8 cellular contexts compared by ENCODE assay signal in genomic region chr9:109972026-109973005, GRCh38.
A peak's percentile ranks its signal among the peaks of the same experiment; 100 is the strongest.
DNase-seq lines count a peak whose midpoint lies in the region; ATAC-seq and TF ChIP-seq lines count a peak whose summit lies in the region.
"Had no signal": no experiment of that assay in that cellular context is flagged by ENCODE, and none has a peak within 500 bp of the region (broad histone marks: within the 10 kb centered on the region; RNA-seq: fewer than 3 reads in every experiment).

No MANE protein-coding gene starts in this region.

- ATAC-seq in GM19025 (IDR thresholded peaks at IDR 0.05; ENCODE audit: low read depth, unreplicated experiment) (peak; percentile 39), HG02763 (IDR thresholded peaks at IDR 0.05; ENCODE audit: unreplicated experiment) (peak; percentile 42), memory B cell (ENCODE audit: low read depth) (peak; percentile 54)
- ATAC-seq: gastrocnemius medialis had no signal

- no peaks in the 10 kb centered on the region for H3K27me3 Mint-ChIP-seq in memory B cell

- H3K36me3 ChIP-seq in OCI-LY1 (ENCODE audit: insufficient read depth, low read length): no peaks in the 10 kb centered on the region
- H3K36me3 ChIP-seq: gastrocnemius medialis had no signal

- no peaks in the 10 kb centered on the region for H4K20me1 ChIP-seq in OCI-LY1 (ENCODE audit: insufficient read depth, low read length)

- no peak overlapping the region for H2AFZ ChIP-seq in OCI-LY1 (ENCODE audit: low read length)

- peak overlapping the region; percentile 96 for H3K27ac Mint-ChIP-seq in memory B cell

- no peak overlapping the region for H3K4me3 ChIP-seq in OCI-LY1 (ENCODE audit: low read depth, low read length, poor library complexity, severe bottlenecking)
- H3K4me3 ChIP-seq: gastrocnemius medialis had no signal

- peaks cover 68% of the 10 kb centered on the region for H3K4me1 Mint-ChIP-seq in memory B cell

- peak overlapping the region; percentile 17 for H3K9ac ChIP-seq in OCI-LY1 (ENCODE audit: low read length)

- H3K27ac ChIP-seq in OCI-LY1 (ENCODE audit: low read depth, low read length, poor library complexity, severe bottlenecking): peak overlapping the region; percentile 96
- H3K27ac ChIP-seq: gastrocnemius medialis had no signal

- H3F3A ChIP-seq in OCI-LY1 (ENCODE audit: insufficient read depth, low read length): peaks cover 8% of the 10 kb centered on the region; the same call in 1 of the 2 replicates

- H3K27me3 ChIP-seq in OCI-LY1 (ENCODE audit: insufficient read depth, low read length): no peaks in the 10 kb centered on the region
- H3K27me3 ChIP-seq: gastrocnemius medialis had no signal

- no peaks in the 10 kb centered on the region for H3K79me2 ChIP-seq in OCI-LY1 (ENCODE audit: insufficient read depth, low read length)

- H3K9me2 ChIP-seq in OCI-LY1 (ENCODE audit: low read depth, low read length): no peaks in the 10 kb centered on the region

- H3K36me3 Mint-ChIP-seq in memory B cell: peaks cover 5% of the 10 kb centered on the region

- H3K9me3 ChIP-seq in OCI-LY1 (ENCODE audit: low read length): no peaks in the 10 kb centered on the region
- H3K9me3 ChIP-seq: gastrocnemius medialis had no signal

- H3K4me3 Mint-ChIP-seq in memory B cell: peak overlapping the region; percentile 33

- DNase-seq in memory B cell (ENCODE audit: low spot score in 2 of 2) (peak; percentile 38 to 45), occipital lobe (lab: John Stamatoyannopoulos, UW) (no peak), retina (no peak), NCI-H1417 treated with DMSO at 0.1 percent for 48 hours (lab: John Stamatoyannopoulos, UW) (no peak)

- peaks cover 2% of the 10 kb centered on the region for H3K9me3 Mint-ChIP-seq in memory B cell

- peak; percentile 77 for TF ChIP-seq CTCF in OCI-LY1 (IDR thresholded peaks at IDR 0.05; ENCODE audit: low read length)

- H3K4me1 ChIP-seq in OCI-LY1 (ENCODE audit: insufficient read depth, low read length, severe bottlenecking): peaks cover 85% of the 10 kb centered on the region

- peak overlapping the region; percentile 60 for H3K4me2 ChIP-seq in OCI-LY1 (ENCODE audit: low read length)

Comparison
In these comparisons a context has a peak if more than half of its experiments do, and no peak if none do; other contexts are left out.
1. DNase-seq: peak in memory B cell (2 of 2); none in occipital lobe (single experiment), retina (single experiment) and NCI-H1417 treated with DMSO at 0.1 percent for 48 hours (single experiment).
2. Peak in every context shown above with its lines, with median percentiles within 50 percentile points of each other: ATAC-seq.